19 cellular contexts compared by ENCODE assay signal in the genomic region with DNA sequence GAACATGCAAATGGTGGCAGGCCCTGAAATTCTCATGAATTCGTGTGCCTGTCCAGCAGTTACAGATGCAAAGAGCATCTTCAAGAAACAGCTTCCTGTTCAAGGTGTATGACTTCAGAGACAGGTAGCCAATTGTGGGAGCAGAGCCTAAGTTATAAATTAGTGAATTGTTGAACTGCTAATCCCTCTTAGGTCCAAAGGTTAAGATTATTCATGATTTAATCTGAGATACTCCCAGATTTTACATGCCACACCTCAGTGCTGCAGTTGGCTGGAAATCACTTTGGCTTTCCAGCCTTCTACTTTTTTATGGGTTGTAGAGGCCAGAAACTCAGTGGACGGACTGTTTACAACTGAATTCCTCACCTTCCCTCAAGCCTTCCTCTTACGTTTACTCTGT.
"Had no signal": no experiment of that assay in that cellular context is flagged by ENCODE, and none has a peak within 500 bp of the region (broad histone marks: within the 10 kb centered on the region; RNA-seq: fewer than 3 reads in every experiment).

No MANE protein-coding gene starts in this region.

- H3K9me3 ChIP-seq: MG63, SK-N-SH had no signal

- H3K4me3 ChIP-seq: MG63 had no signal

- ATAC-seq: HepG2 had no signal

- DNase-seq: IMR-90, Karpas-422, KG1, MG63, NCI-H1092, NCI-H1105 treated with DMSO at 0.1 percent for 48 hours, NCI-H1417 treated with DMSO at 0.1 percent for 48 hours, NCI-H146, NCI-H1930, NCI-H2081, NCI-H2107, NCI-H2227 treated with DMSO at 0.1 percent for 48 hours, NCI-H510A, NCI-H524 treated with DMSO at 0.1 percent for 48 hours, NCI-H69, NCI-H774, SHP77, SK-N-SH had no signal

- H3K36me3 ChIP-seq: MG63 had no signal
